ENCODE assay signal across 2 cellular contexts in genomic region chr7:92169529-92169928, GRCh38.
TF ChIP-seq lines count a peak whose summit lies in the region.

No MANE protein-coding gene starts in this region.

TF ChIP-seq in K562, 482 proteins besides CTCF, POLR2A, EP300 and RAD21:
- peak; percentile 77 for TF ChIP-seq TRIM28 (IDR thresholded peaks at IDR 0.05)
- 0 out of 3 replicates have a peak, but pooled peaks of 1 of the 2 experiments have one; percentile 36 for TF ChIP-seq CBX3 (IDR thresholded peaks at IDR 0.05; ENCODE audit: borderline replicate concordance in 1 of 2, low read length in 2 of 2)

TF ChIP-seq in HepG2, 621 proteins besides CTCF, POLR2A, EP300 and RAD21:
- TF ChIP-seq ZNF160 (CRISPR knock-in tag; IDR thresholded peaks at IDR 0.05): peak; percentile 96
